ENCODE assay signal across 9 cellular contexts in genomic region chr19:46571495-46571894, GRCh38. TPM values are rescaled to one million over a fixed set of nuclear protein-coding genes. Genes with fewer than 3 reads are reported as not detected.
A peak's percentile ranks its signal among the peaks of the same experiment; 100 is the strongest.
DNase-seq lines count a peak whose midpoint lies in the region; ATAC-seq, FAIRE-seq and TF ChIP-seq lines count a peak whose summit lies in the region.
"Had no signal": no experiment of that assay in that cellular context is flagged by ENCODE, and none has a peak within 500 bp of the region (broad histone marks: within the 10 kb centered on the region; RNA-seq: fewer than 3 reads in every experiment).

No MANE protein-coding gene starts in this region.

- no peaks in the 10 kb centered on the region for H3K27me3 ChIP-seq in PC-9 (ENCODE audit: insufficient read depth, low read depth)

- H3K9me2 ChIP-seq in PC-9 (ENCODE audit: insufficient read depth): no peaks in the 10 kb centered on the region

- POLR2A ChIA-PET in PC-9 (lab: Charles Lee; ENCODE audit: unreplicated experiment): no interaction called here

- H3K9me3 Mint-ChIP-seq in stimulated activated memory B cell treated with anti-CD40 and anti-IgM and Interleukin-4, amounts not matched to agents 10 μg/mL and 1 μg/mL and 100 μg/mL, for 72 hours: peaks cover 2% of the 10 kb centered on the region

- no peak for FAIRE-seq in GM19239 (lab: Jason Lieb, UNC)

- ATAC-seq in stimulated activated memory B cell treated with anti-CD40 and anti-IgM and Interleukin-4, amounts not matched to agents 10 μg/mL and 1 μg/mL and 100 μg/mL, for 72 hours: no peak
- no peak for ATAC-seq in HG02973 (IDR thresholded peaks at IDR 0.05; ENCODE audit: unreplicated experiment)

- H3K4me1 Mint-ChIP-seq in stimulated activated memory B cell treated with anti-CD40 and anti-IgM and Interleukin-4, amounts not matched to agents 10 μg/mL and 1 μg/mL and 100 μg/mL, for 72 hours: peaks cover 9% of the 10 kb centered on the region

- no peaks in the 10 kb centered on the region for H3K36me3 ChIP-seq in PC-9 (ENCODE audit: low read depth)

- no peak overlapping the region for H3K4me2 ChIP-seq in PC-9

- no peaks in the 10 kb centered on the region for H3K9me3 ChIP-seq in PC-9 (ENCODE audit: insufficient read depth, low read depth)

- CTCF ChIA-PET in PC-9 (lab: Charles Lee): interaction anchor here (0.5 to 1.4 kb wide), 3 partner anchors 14 to 90 kb away, joined by 4 to 10 read pairs (median 7); partner anchors contain the start of gene DACT3

- 0 out of 2 replicates have a peak, but pooled peaks cover 3% of the 10 kb centered on the region for H3F3A ChIP-seq in PC-9 (ENCODE audit: insufficient read depth, low read depth)

- no peak overlapping the region for H3K4me3 Mint-ChIP-seq in stimulated activated memory B cell treated with anti-CD40 and anti-IgM and Interleukin-4, amounts not matched to agents 10 μg/mL and 1 μg/mL and 100 μg/mL, for 72 hours

- H3K27ac ChIP-seq in PC-9: no peak overlapping the region

- peak; percentile 25 for TF ChIP-seq CTCF in AG09309 (IDR thresholded peaks at IDR 0.05; ENCODE audit: control insufficient read depth, insufficient read depth, low read depth, low read length, missing control alignments)
- TF ChIP-seq CTCF in GM12873 (IDR thresholded peaks at IDR 0.05; ENCODE audit: insufficient read depth, low read depth, low read length, missing control alignments): peak; percentile 33
- peak; percentile 39; the same call in 1 of the 2 replicates for TF ChIP-seq CTCF in PC-9 (conservative IDR thresholded peaks at IDR 0.05)
- TF ChIP-seq CTCF in GM13976 (IDR thresholded peaks at IDR 0.05; ENCODE audit: borderline replicate concordance, control extremely low read depth, extremely low read depth, insufficient read depth, missing control alignments): no peak

- DNase-seq in AG09309 (ENCODE audit: low read depth): no peak
- DNase-seq in PC-9: peak; percentile 42 to 51
- peak; percentile 21 for DNase-seq in glomerular visceral epithelial cell (ENCODE audit: extremely low spot score)
- no peak for DNase-seq in GM19239 (ENCODE audit: insufficient read length, low spot score)
- no peak for DNase-seq in GM13976 (ENCODE audit: low spot score)
- DNase-seq: foreskin melanocyte had no signal

- H3K27me3 Mint-ChIP-seq in stimulated activated memory B cell treated with anti-CD40 and anti-IgM and Interleukin-4, amounts not matched to agents 10 μg/mL and 1 μg/mL and 100 μg/mL, for 72 hours: no peaks in the 10 kb centered on the region

- no peaks in the 10 kb centered on the region for H3K79me2 ChIP-seq in PC-9 (ENCODE audit: low read depth)

- BruUV-seq in PC-9 (replicated peaks; lab: Mats Ljungman, UMichigan): no TSS peak

- H3K4me1 ChIP-seq in PC-9 (replicated peaks; ENCODE audit: insufficient read depth): no peaks in the 10 kb centered on the region

- H3K4me3 ChIP-seq in AG09309 (ENCODE audit: control insufficient read depth, low read depth, low read length) (no peak overlapping the region), PC-9 (no peak overlapping the region)

- intact Hi-C loops in PC-9 (cut with micrococcal nuclease; ENCODE audit: unreplicated experiment): no loop called here

- H2AFZ ChIP-seq in PC-9: no peak overlapping the region

- no peak overlapping the region for H3K27ac Mint-ChIP-seq in stimulated activated memory B cell treated with anti-CD40 and anti-IgM and Interleukin-4, amounts not matched to agents 10 μg/mL and 1 μg/mL and 100 μg/mL, for 72 hours

- in situ Hi-C loops in GM13976 (cut with MboI; ENCODE audit: low sequenced_read_pairs, unreplicated experiment): no loop called here

- peaks cover 18% of the 10 kb centered on the region for H3K36me3 Mint-ChIP-seq in stimulated activated memory B cell treated with anti-CD40 and anti-IgM and Interleukin-4, amounts not matched to agents 10 μg/mL and 1 μg/mL and 100 μg/mL, for 72 hours

- no peaks in the 10 kb centered on the region for H4K20me1 ChIP-seq in PC-9 (ENCODE audit: insufficient read depth)

RNA-seq across cellular contexts. Expression of gene CALM3, which starts 29.6 kb away (rescaled TPM):
- 211 and 239 TPM in 2 replicates for total RNA-seq in PC-9 (2021)

RNA-seq across cellular contexts. Expression of gene PTGIR, which starts 53.4 kb away (rescaled TPM):
- total RNA-seq in PC-9 (2021): 0.28 TPM in 1 of 2 replicates, not detected in the other

Comparison
In these comparisons a context has a peak if more than half of its experiments do, and no peak if none do; other contexts are left out.
1. DNase-seq: peak in PC-9 (2 of 2) and glomerular visceral epithelial cell (single experiment); none in AG09309 (single experiment), GM19239 (single experiment) and GM13976 (single experiment).